Comparison of ENCODE assay signal across 1 cellular context in the genomic region with DNA sequence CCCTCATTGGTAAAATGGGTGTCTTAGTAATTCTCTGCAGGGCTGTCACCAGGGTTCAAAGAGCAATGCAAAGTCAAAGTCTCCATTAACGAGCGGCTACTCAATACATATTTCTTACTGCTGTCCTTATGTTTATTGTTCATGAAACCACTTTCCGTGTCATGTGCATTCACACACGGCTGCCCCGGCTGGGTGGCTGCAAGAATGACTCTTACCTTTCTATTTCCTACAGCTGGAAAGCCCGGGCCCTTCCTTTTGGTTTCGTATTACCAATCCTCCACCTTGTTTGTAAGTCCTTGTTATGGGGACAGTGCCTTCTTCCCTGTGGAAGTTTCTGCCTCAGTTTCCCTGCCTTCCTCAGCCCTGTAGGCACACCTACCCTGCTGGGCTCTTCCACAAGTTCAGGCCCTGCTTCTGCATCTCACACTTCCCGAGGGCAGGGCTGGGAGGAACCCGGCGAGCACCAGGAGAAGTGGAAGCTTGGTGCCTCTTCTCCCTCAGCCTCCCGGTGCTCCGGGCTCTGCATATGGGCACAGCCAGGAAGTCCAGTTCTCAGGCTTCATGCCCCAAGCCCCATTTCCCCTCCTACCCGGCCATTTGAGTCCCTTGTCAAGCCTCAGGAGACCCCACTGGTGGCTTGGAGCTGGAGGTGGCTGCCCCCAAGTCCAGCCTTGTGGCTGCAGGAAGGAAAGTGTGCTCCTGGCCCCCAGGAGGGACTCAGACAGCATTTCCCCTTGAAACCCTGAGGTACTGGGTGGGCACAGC.
TF ChIP-seq lines count a peak whose summit lies in the region.

No MANE protein-coding gene starts in this region.

TF ChIP-seq in WTC11, 78 proteins besides CTCF, POLR2A, EP300 and RAD21 (continued from another document):
- TF ChIP-seq, protein P1, sequence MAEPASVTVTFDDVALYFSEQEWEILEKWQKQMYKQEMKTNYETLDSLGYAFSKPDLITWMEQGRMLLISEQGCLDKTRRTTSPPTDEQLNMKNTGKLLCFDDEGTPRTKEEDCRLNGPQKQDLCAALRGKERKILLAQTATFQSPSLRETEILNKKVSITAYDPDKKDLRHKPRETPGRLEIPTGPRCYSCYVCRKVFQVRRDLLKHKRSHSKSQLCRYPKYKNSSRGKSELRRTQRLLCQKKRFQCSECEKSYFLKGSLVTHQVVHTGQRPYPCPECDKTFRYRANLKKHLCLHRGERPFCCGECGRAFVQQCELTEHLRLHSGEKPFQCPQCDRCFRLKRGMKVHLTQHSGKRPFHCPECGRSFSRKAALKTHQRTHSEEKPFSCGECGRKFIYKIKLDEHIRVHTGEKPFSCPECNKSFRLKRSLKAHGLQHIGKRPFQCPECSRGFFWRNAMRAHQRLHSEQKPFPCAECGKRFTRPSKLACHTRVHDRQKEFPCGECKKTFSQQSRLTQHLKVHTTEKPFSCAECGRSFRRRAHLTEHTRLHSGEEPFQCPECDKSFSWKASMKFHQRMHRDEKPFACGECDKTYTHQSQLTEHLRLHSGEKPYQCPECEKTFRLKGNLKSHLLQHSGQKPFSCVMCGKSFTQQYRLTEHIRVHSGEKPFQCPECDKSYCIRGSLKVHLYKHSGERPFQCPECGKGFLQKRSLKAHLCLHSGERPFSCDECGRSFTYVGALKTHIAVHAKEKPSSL (CRISPR knock-in tag; conservative IDR thresholded peaks at IDR 0.05): no peak
- TF ChIP-seq GTF2I (CRISPR knock-in tag; conservative IDR thresholded peaks at IDR 0.05) (no peak), FOXJ3 (CRISPR knock-in tag; IDR thresholded peaks at IDR 0.05; ENCODE audit: borderline replicate concordance) (no peak), ZNF121 (CRISPR knock-in tag; IDR thresholded peaks at IDR 0.05) (no peak), TCF7 (CRISPR knock-in tag; IDR thresholded peaks at IDR 0.05; ENCODE audit: low read depth) (no peak), MXD4 (CRISPR knock-in tag; IDR thresholded peaks at IDR 0.05; ENCODE audit: borderline replicate concordance) (no peak), TP53 (CRISPR knock-in tag; IDR thresholded peaks at IDR 0.05) (no peak)
- TF ChIP-seq, protein P2, sequence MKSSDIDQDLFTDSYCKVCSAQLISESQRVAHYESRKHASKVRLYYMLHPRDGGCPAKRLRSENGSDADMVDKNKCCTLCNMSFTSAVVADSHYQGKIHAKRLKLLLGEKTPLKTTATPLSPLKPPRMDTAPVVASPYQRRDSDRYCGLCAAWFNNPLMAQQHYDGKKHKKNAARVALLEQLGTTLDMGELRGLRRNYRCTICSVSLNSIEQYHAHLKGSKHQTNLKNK (CRISPR knock-in tag; IDR thresholded peaks at IDR 0.05): no peak
- TF ChIP-seq, protein P3, sequence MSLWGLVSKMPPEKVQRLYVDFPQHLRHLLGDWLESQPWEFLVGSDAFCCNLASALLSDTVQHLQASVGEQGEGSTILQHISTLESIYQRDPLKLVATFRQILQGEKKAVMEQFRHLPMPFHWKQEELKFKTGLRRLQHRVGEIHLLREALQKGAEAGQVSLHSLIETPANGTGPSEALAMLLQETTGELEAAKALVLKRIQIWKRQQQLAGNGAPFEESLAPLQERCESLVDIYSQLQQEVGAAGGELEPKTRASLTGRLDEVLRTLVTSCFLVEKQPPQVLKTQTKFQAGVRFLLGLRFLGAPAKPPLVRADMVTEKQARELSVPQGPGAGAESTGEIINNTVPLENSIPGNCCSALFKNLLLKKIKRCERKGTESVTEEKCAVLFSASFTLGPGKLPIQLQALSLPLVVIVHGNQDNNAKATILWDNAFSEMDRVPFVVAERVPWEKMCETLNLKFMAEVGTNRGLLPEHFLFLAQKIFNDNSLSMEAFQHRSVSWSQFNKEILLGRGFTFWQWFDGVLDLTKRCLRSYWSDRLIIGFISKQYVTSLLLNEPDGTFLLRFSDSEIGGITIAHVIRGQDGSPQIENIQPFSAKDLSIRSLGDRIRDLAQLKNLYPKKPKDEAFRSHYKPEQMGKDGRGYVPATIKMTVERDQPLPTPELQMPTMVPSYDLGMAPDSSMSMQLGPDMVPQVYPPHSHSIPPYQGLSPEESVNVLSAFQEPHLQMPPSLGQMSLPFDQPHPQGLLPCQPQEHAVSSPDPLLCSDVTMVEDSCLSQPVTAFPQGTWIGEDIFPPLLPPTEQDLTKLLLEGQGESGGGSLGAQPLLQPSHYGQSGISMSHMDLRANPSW (CRISPR knock-in tag; conservative IDR thresholded peaks at IDR 0.05; ENCODE audit: low read depth): no peak
